13 cellular contexts compared by ENCODE assay signal in the genomic region with DNA sequence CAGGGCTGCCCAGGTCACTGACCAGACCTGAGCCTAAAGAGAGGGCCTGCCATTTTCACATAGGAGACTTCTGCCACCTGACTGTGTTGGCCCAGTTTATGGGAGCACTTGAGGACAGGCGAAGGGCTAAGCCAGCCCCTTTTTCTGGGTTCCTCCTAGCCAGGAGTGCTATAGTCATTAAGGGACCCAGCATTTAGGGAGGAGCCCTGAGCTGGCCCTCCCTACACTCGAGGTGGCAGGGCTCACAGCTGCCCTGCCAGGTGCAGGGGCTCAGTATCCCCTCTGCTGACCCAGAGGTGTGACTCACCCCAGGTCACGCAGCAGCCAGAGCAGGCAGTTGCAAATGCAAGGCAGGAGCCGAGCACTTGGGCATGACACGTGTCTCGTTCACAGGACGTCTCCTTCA.
DNase-seq lines count a peak whose midpoint lies in the region; ATAC-seq, FAIRE-seq and TF ChIP-seq lines count a peak whose summit lies in the region.
"Had no signal": no experiment of that assay in that cellular context is flagged by ENCODE, and none has a peak within 500 bp of the region (broad histone marks: within the 10 kb centered on the region; RNA-seq: fewer than 3 reads in every experiment).

No MANE protein-coding gene starts in this region.

- no peaks in the 10 kb centered on the region; the same call in 1 of the 2 replicates for H3K27me3 Mint-ChIP-seq in H9 (ENCODE audit: low read depth)
- H3K27me3 Mint-ChIP-seq in activated T-cell treated with anti-CD3 and anti-CD28 coated beads, Interleukin-2, amount 50 U/mL, for 24 hours: no peaks in the 10 kb centered on the region

- H3K18ac ChIP-seq in H9 (ENCODE audit: insufficient read length, low read depth, low read length): no peak overlapping the region

- peaks cover 0 to 43% of the 10 kb centered on the region in 2 donors for H3K4me1 ChIP-seq in right atrium auricular region
- no peaks in the 10 kb centered on the region; the same call in 1 of the 2 replicates for H3K4me1 ChIP-seq in H9 (ENCODE audit: insufficient read depth, low read length)

- H2BK15ac ChIP-seq in H9 (ENCODE audit: low read depth, low read length): no peak overlapping the region

- no peak for TF ChIP-seq CTCF in right atrium auricular region (IDR thresholded peaks at IDR 0.05)
- no peak for TF ChIP-seq CTCF in H9 (conservative IDR thresholded peaks at IDR 0.05)

- no peak overlapping the region for H4K8ac ChIP-seq in H9 (replicated peaks; ENCODE audit: insufficient read length, low read depth, low read length)

- no peak overlapping the region for H3K4ac ChIP-seq in H9 (ENCODE audit: low read depth, low read length)

- H2BK20ac ChIP-seq in H9 (ENCODE audit: low read depth, low read length, poor library complexity, severe bottlenecking): no peak overlapping the region

- peak overlapping the region in 1 of 2 experiments; percentile 67; a peak in 1 of 5 replicates for H3K4me3 Mint-ChIP-seq in H9
- no peak overlapping the region for H3K4me3 Mint-ChIP-seq in activated T-cell treated with anti-CD3 and anti-CD28 coated beads, Interleukin-2, amount 50 U/mL, for 24 hours

- H3T11ph ChIP-seq in H9 (ENCODE audit: low read length): no peak overlapping the region

- H3K56ac ChIP-seq in H9 (ENCODE audit: insufficient read length, low read depth, low read length): no peak overlapping the region

- intact Hi-C loops in left ventricle myocardium superior (cut with micrococcal nuclease): loop anchor here (5.0 kb wide), 1 partner anchor 59 kb away; no protein-coding TSS in a partner anchor

- H3K9me3 ChIP-seq in right atrium auricular region: peaks cover 0 to 5% of the 10 kb centered on the region in 2 donors
- H3K9me3 ChIP-seq in H9 (ENCODE audit: control insufficient read depth, low read depth, low read length): no peaks in the 10 kb centered on the region

- H3K4me1 Mint-ChIP-seq in H9: peaks cover 31 to 33% of the 10 kb centered on the region in 2 experiments
- peaks cover 22% of the 10 kb centered on the region for H3K4me1 Mint-ChIP-seq in activated T-cell treated with anti-CD3 and anti-CD28 coated beads, Interleukin-2, amount 50 U/mL, for 24 hours (ENCODE audit: low read depth)

- no peak overlapping the region for H4K5ac ChIP-seq in H9 (ENCODE audit: insufficient read length, low read depth, low read length)

- H3K79me1 ChIP-seq in H9 (ENCODE audit: insufficient read depth, low read depth, low read length, poor library complexity, severe bottlenecking): no peaks in the 10 kb centered on the region

- no peaks in the 10 kb centered on the region for H3K36me3 ChIP-seq in right atrium auricular region

- H4K20me1 ChIP-seq in H9 (ENCODE audit: control insufficient read depth, insufficient read depth, insufficient read length): peaks cover 2% of the 10 kb centered on the region

- peak overlapping the region in 1 of 2 donors; percentile 58 for H3K4me3 ChIP-seq in right atrium auricular region

- no peaks in the 10 kb centered on the region for H3K79me2 ChIP-seq in H9 (ENCODE audit: insufficient read depth, low read length)

- peak; percentile 99 for FAIRE-seq in urothelium cell line (lab: Jason Lieb, UNC)

- no peak overlapping the region for H3K14ac ChIP-seq in H9 (ENCODE audit: insufficient read depth, low read length)

- ATAC-seq in left ventricle myocardium superior: no peak

- H2BK12ac ChIP-seq in H9 (ENCODE audit: insufficient read length, low read depth, low read length): no peak overlapping the region

- H3K27me3 ChIP-seq in right atrium auricular region: no peaks in the 10 kb centered on the region
- no peaks in the 10 kb centered on the region for H3K27me3 ChIP-seq in H9 (ENCODE audit: insufficient read depth, low read length)

- no CpG with 5 or more reads among the region's 7 CpGs for WGBS in H9 (ENCODE audit: extremely low coverage, insufficient read length, low lambda C conversion rate)

- H2AK5ac ChIP-seq in H9 (ENCODE audit: insufficient read length, low read length): no peak overlapping the region

- peak overlapping the region; percentile 52 to 77 for H3K27ac ChIP-seq in right atrium auricular region
- peak overlapping the region; percentile 72 for H3K27ac ChIP-seq in epithelial cell of prostate
- no peak overlapping the region for H3K27ac ChIP-seq in H9 (ENCODE audit: insufficient read length, low read depth, low read length)
- H3K27ac ChIP-seq: KMS-11 had no signal

- H3K36me3 Mint-ChIP-seq in H9 (ENCODE audit: insufficient read depth in 1 of 3, low read depth in 3 of 3): peaks cover 2 to 6% (median 4%) of the 10 kb centered on the region in 3 experiments; a peak in 2 of 7 replicates
- H3K36me3 Mint-ChIP-seq in activated T-cell treated with anti-CD3 and anti-CD28 coated beads, Interleukin-2, amount 50 U/mL, for 24 hours (ENCODE audit: low read depth): peaks cover 7% of the 10 kb centered on the region

- no peak overlapping the region for H2BK120ac ChIP-seq in H9 (ENCODE audit: low read depth, low read length, poor library complexity, severe bottlenecking)

- no peak overlapping the region for H2BK5ac ChIP-seq in H9 (ENCODE audit: insufficient read length, low read length)

- H2AFZ ChIP-seq in H9 (ENCODE audit: low read length): no peak overlapping the region

- peaks cover 11% of the 10 kb centered on the region for H3K23me2 ChIP-seq in H9 (ENCODE audit: insufficient read length, low read depth, low read length, poor library complexity, severe bottlenecking)

- no peak overlapping the region for H4K91ac ChIP-seq in H9 (ENCODE audit: insufficient read length, low read depth, low read length)

- H3K27ac Mint-ChIP-seq in H9: no peak overlapping the region
- H3K27ac Mint-ChIP-seq in activated T-cell treated with anti-CD3 and anti-CD28 coated beads, Interleukin-2, amount 50 U/mL, for 24 hours: no peak overlapping the region

- no peak for DNase-seq in right atrium auricular region (ENCODE audit: low spot score)
- DNase-seq in left ventricle myocardium superior: no peak
- no peak for DNase-seq in epithelial cell of prostate (ENCODE audit: low read depth, low spot score)
- peak; percentile 80 for DNase-seq in myocyte (ENCODE audit: low read depth)
- peak; percentile 81 for DNase-seq in urothelium cell line (ENCODE audit: low spot score)
- no peak for DNase-seq in H9
- no peak for DNase-seq in activated T-cell treated with anti-CD3 and anti-CD28 coated beads, Interleukin-2, amount 50 U/mL, for 24 hours
- no peak for DNase-seq in NCI-H345 (lab: John Stamatoyannopoulos, UW)
- DNase-seq: activated CD4-positive, CD25-positive, alpha-beta regulatory T cell treated with anti-CD3 and anti-CD28 coated beads, Interleukin-2, amount 50 U/mL, for 72 hours; activated gamma-delta T cell; EL; NCI-H2171 treated with DMSO at 0.1 percent for 48 hours had no signal

- no peak overlapping the region for H3K23ac ChIP-seq in H9 (ENCODE audit: insufficient read length, low read depth, low read length)

- H3K9ac ChIP-seq in H9 (ENCODE audit: extremely low read depth, insufficient read length, low read length): no peak overlapping the region
- H3K9ac ChIP-seq: KMS-11 had no signal

- H3K4me2 ChIP-seq in H9 (ENCODE audit: insufficient read depth, insufficient read length, low read length): no peak overlapping the region
- H3K4me2 ChIP-seq: KMS-11 had no signal

- peaks cover 0 to 3% of the 10 kb centered on the region in 2 experiments; a peak in 2 of 5 replicates for H3K9me3 Mint-ChIP-seq in H9
- H3K9me3 Mint-ChIP-seq in activated T-cell treated with anti-CD3 and anti-CD28 coated beads, Interleukin-2, amount 50 U/mL, for 24 hours: peaks cover 5% of the 10 kb centered on the region

Comparison
In these comparisons a context has a peak if more than half of its experiments do, and no peak if none do; other contexts are left out.
1. DNase-seq: peak in myocyte (single experiment) and urothelium cell line (single experiment); none in right atrium auricular region (single experiment), left ventricle myocardium superior (single experiment), epithelial cell of prostate (single experiment), H9 (single experiment), activated T-cell treated with anti-CD3 and anti-CD28 coated beads, Interleukin-2, amount 50 U/mL, for 24 hours (single experiment) and NCI-H345 (single experiment).